In the genomic region with DNA sequence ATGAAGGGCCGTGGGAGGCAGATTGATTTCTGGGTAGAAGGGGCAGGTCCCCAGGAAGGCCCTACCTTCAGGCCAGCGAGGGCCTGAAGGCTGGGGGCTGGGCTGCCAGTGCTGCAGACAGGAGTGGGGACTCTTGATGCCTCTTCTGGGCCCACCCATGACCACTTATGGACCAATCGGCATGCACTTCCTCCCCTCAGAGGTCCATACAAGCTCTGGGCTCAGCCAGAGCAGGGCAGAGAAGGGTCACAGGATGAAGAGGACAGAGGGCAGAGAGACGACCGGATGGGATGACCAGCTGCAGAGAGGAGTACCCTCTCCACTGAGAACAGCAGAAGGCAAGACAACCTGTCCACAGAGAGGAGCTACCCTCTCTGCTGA, we compare ENCODE assay signal across 8 cellular contexts.
DNase-seq lines count a peak whose midpoint lies in the region; ATAC-seq, FAIRE-seq and TF ChIP-seq lines count a peak whose summit lies in the region.

No MANE protein-coding gene starts in this region.

- H3K9ac ChIP-seq in trophoblast cell (ENCODE audit: low read length): no peak overlapping the region

- peaks cover 3% of the 10 kb centered on the region for H3K9me3 Mint-ChIP-seq in activated naive CD8-positive, alpha-beta T cell treated with anti-CD3 and anti-CD28 coated beads, Interleukin-2, amount 10 ng/mL, durations not matched to agents 7 days and 5 days
- H3K9me3 Mint-ChIP-seq in endothelial cell (ENCODE audit: unreplicated experiment): peaks cover 4% of the 10 kb centered on the region

- no peak for DNase-seq in A549 (ENCODE audit: low read depth in 1 of 2, low spot score in 1 of 2)
- DNase-seq in activated naive CD8-positive, alpha-beta T cell treated with anti-CD3 and anti-CD28 coated beads, Interleukin-2, amount 10 ng/mL, durations not matched to agents 7 days and 5 days: peak; percentile 56
- peak; percentile 29 for DNase-seq in medulla oblongata (ENCODE audit: extremely low spot score)
- DNase-seq in NCI-H2029 (lab: John Stamatoyannopoulos, UW): no peak
- DNase-seq in trophoblast cell: no peak
- no peak for DNase-seq in endothelial cell (ENCODE audit: low spot score)

- H4K8ac ChIP-seq in trophoblast cell (ENCODE audit: low read depth, low read length): no peak overlapping the region

- H4K91ac ChIP-seq in trophoblast cell (ENCODE audit: low read depth, low read length): no peak overlapping the region

- H3K27me3 Mint-ChIP-seq in activated naive CD8-positive, alpha-beta T cell treated with anti-CD3 and anti-CD28 coated beads, Interleukin-2, amount 10 ng/mL, durations not matched to agents 7 days and 5 days: no peaks in the 10 kb centered on the region
- peaks cover 13% of the 10 kb centered on the region for H3K27me3 Mint-ChIP-seq in endothelial cell (ENCODE audit: unreplicated experiment)

- no peak for TF ChIP-seq EP300 in A549 (IDR thresholded peaks at IDR 0.05)

- H3K4me3 Mint-ChIP-seq in activated naive CD8-positive, alpha-beta T cell treated with anti-CD3 and anti-CD28 coated beads, Interleukin-2, amount 10 ng/mL, durations not matched to agents 7 days and 5 days: peak overlapping the region; percentile 86
- H3K4me3 Mint-ChIP-seq in endothelial cell (ENCODE audit: unreplicated experiment): no peak overlapping the region

- H3K4me1 ChIP-seq in A549: no peaks in the 10 kb centered on the region
- peaks cover 0 to 4% of the 10 kb centered on the region in 2 experiments for H3K4me1 ChIP-seq in trophoblast cell (ENCODE audit: control insufficient read depth in 1 of 2, insufficient read depth in 2 of 2, low read length in 2 of 2)

- no peaks in the 10 kb centered on the region for H3K36me3 ChIP-seq in trophoblast cell (ENCODE audit: control insufficient read depth in 1 of 2, insufficient read depth in 2 of 2, low read length in 2 of 2)

- no peak overlapping the region for H3K4ac ChIP-seq in trophoblast cell (ENCODE audit: low read depth, low read length)

- no peaks in the 10 kb centered on the region for H3K36me3 Mint-ChIP-seq in activated naive CD8-positive, alpha-beta T cell treated with anti-CD3 and anti-CD28 coated beads, Interleukin-2, amount 10 ng/mL, durations not matched to agents 7 days and 5 days
- H3K36me3 Mint-ChIP-seq in endothelial cell (ENCODE audit: low read depth, unreplicated experiment): peaks cover 14% of the 10 kb centered on the region

- no peak overlapping the region for H2AK5ac ChIP-seq in trophoblast cell (ENCODE audit: low read length)

- CTCF ChIA-PET in A549 (lab: Yijun Ruan, JAX): interaction anchor here (0.6 to 6.8 kb wide), 44 partner anchors 9 to 561 kb away, joined by 3 to 111 read pairs (median 4); a partner anchor contains a TSS

- no peak overlapping the region for H3K14ac ChIP-seq in trophoblast cell (ENCODE audit: low read length)

- no peaks in the 10 kb centered on the region for H3K27me3 ChIP-seq in trophoblast cell (ENCODE audit: insufficient read depth, low read length)

- no peak overlapping the region for H2BK12ac ChIP-seq in trophoblast cell (ENCODE audit: low read length)

- H3K4me3 ChIP-seq in A549 (no peak overlapping the region), trophoblast cell (ENCODE audit: low read depth, low read length) (no peak overlapping the region)

- TF ChIP-seq RAD21 in A549 (conservative IDR thresholded peaks at IDR 0.05 in 1 of 2, IDR thresholded peaks at IDR 0.05 in 1 of 2): no peak

- peaks cover 15% of the 10 kb centered on the region for H3K4me1 Mint-ChIP-seq in activated naive CD8-positive, alpha-beta T cell treated with anti-CD3 and anti-CD28 coated beads, Interleukin-2, amount 10 ng/mL, durations not matched to agents 7 days and 5 days
- peaks cover 5% of the 10 kb centered on the region for H3K4me1 Mint-ChIP-seq in endothelial cell (ENCODE audit: unreplicated experiment)

- no peak for FAIRE-seq in A549 (lab: Jason Lieb, UNC)

- ATAC-seq in A549 (peak; percentile 26 to 64; a peak in 4 of 6 replicates), GM19328 (IDR thresholded peaks at IDR 0.05; ENCODE audit: unreplicated experiment) (peak; percentile 27), HG03378 (IDR thresholded peaks at IDR 0.05; ENCODE audit: unreplicated experiment) (peak; percentile 58)
- peak; percentile 44 for ATAC-seq in activated naive CD8-positive, alpha-beta T cell treated with anti-CD3 and anti-CD28 coated beads, Interleukin-2, amount 10 ng/mL, durations not matched to agents 7 days and 5 days (ENCODE audit: low read depth)

- peak overlapping the region; percentile 29 to 46; a peak in 5 of 6 replicates for H3K27ac ChIP-seq in A549
- no peak overlapping the region for H3K27ac ChIP-seq in trophoblast cell (ENCODE audit: low read depth, low read length)

- H3K18ac ChIP-seq in trophoblast cell (ENCODE audit: low read length): no peak overlapping the region

- 67% methylated on average over 4 of the region's 5 CpGs for WGBS in A549 (ENCODE audit: missing lambda C conversion rate)
- WGBS in trophoblast cell (ENCODE audit: extremely low coverage, insufficient coverage, insufficient read length): no CpG with 5 or more reads among the region's 5 CpGs

- peak overlapping the region; percentile 94 for H3K27ac Mint-ChIP-seq in activated naive CD8-positive, alpha-beta T cell treated with anti-CD3 and anti-CD28 coated beads, Interleukin-2, amount 10 ng/mL, durations not matched to agents 7 days and 5 days
- H3K27ac Mint-ChIP-seq in endothelial cell (ENCODE audit: unreplicated experiment): no peak overlapping the region

- no peak overlapping the region for H2BK5ac ChIP-seq in trophoblast cell (ENCODE audit: low read depth, low read length, poor library complexity)

- no peak for TF ChIP-seq CTCF in A549 (IDR thresholded peaks at IDR 0.05)
- TF ChIP-seq CTCF in endothelial cell (IDR thresholded peaks at IDR 0.05; ENCODE audit: unreplicated experiment): no peak

- H2AFZ ChIP-seq in trophoblast cell (ENCODE audit: insufficient read depth, low read length, poor library complexity): no peak overlapping the region

- no peak overlapping the region for H2BK120ac ChIP-seq in trophoblast cell (ENCODE audit: insufficient read depth, low read length, poor library complexity)

- H3K9me3 ChIP-seq in A549: peaks cover 33% of the 10 kb centered on the region
- peaks cover 16% of the 10 kb centered on the region for H3K9me3 ChIP-seq in trophoblast cell (ENCODE audit: insufficient read depth, low read depth, low read length)

- no peak overlapping the region for H3K23ac ChIP-seq in trophoblast cell (ENCODE audit: low read length)

- TF ChIP-seq POLR2A in A549 (IDR thresholded peaks at IDR 0.05; ENCODE audit: low read length): no peak

- POLR2A ChIA-PET in A549 (lab: Yijun Ruan, JAX): no interaction called here
- POLR2A ChIA-PET in activated naive CD8-positive, alpha-beta T cell treated with anti-CD3 and anti-CD28 coated beads, Interleukin-2, amount 10 ng/mL, durations not matched to agents 7 days and 5 days (lab: Charles Lee): interaction anchor here (1.0 to 2.0 kb wide), 6 partner anchors 104 to 279 kb away, joined by 3 to 10 read pairs (median 4); a partner anchor contains a TSS

- H3K79me1 ChIP-seq in trophoblast cell (ENCODE audit: low read length): no peaks in the 10 kb centered on the region

- H3K79me2 ChIP-seq in trophoblast cell (ENCODE audit: control insufficient read depth, insufficient read depth, low read length, poor library complexity): no peaks in the 10 kb centered on the region

- no peak overlapping the region for H4K12ac ChIP-seq in trophoblast cell (ENCODE audit: low read depth, low read length)

- H3K4me2 ChIP-seq in A549: peak overlapping the region; percentile 71
- no peak overlapping the region for H3K4me2 ChIP-seq in trophoblast cell (ENCODE audit: low read length)

TF ChIP-seq in A549, 52 proteins besides CTCF, POLR2A, EP300 and RAD21 (continues in another document):
- TF ChIP-seq GATA3 (IDR thresholded peaks at IDR 0.05; ENCODE audit: borderline replicate concordance): no peak
- no peak for TF ChIP-seq BHLHE40 (IDR thresholded peaks at IDR 0.05; ENCODE audit: low read depth, low read length)
- TF ChIP-seq, protein P1, sequence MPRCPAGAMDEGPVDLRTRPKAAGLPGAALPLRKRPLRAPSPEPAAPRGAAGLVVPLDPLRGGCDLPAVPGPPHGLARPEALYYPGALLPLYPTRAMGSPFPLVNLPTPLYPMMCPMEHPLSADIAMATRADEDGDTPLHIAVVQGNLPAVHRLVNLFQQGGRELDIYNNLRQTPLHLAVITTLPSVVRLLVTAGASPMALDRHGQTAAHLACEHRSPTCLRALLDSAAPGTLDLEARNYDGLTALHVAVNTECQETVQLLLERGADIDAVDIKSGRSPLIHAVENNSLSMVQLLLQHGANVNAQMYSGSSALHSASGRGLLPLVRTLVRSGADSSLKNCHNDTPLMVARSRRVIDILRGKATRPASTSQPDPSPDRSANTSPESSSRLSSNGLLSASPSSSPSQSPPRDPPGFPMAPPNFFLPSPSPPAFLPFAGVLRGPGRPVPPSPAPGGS (IDR thresholded peaks at IDR 0.05): no peak
- TF ChIP-seq, protein P2, sequence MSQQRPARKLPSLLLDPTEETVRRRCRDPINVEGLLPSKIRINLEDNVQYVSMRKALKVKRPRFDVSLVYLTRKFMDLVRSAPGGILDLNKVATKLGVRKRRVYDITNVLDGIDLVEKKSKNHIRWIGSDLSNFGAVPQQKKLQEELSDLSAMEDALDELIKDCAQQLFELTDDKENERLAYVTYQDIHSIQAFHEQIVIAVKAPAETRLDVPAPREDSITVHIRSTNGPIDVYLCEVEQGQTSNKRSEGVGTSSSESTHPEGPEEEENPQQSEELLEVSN (IDR thresholded peaks at IDR 0.05; ENCODE audit: borderline replicate concordance, low read depth): no peak
- no peak for TF ChIP-seq SMC3 (IDR thresholded peaks at IDR 0.05)
- no peak for TF ChIP-seq RNF2 (IDR thresholded peaks at IDR 0.05; ENCODE audit: borderline replicate concordance, low read depth)
- no peak for TF ChIP-seq KDM1A (IDR thresholded peaks at IDR 0.05; ENCODE audit: low read depth)
- no peak for TF ChIP-seq CBX2 (IDR thresholded peaks at IDR 0.05; ENCODE audit: borderline replicate concordance, low read depth)
- no peak for TF ChIP-seq CEBPB (IDR thresholded peaks at IDR 0.05)
- TF ChIP-seq, protein P3, sequence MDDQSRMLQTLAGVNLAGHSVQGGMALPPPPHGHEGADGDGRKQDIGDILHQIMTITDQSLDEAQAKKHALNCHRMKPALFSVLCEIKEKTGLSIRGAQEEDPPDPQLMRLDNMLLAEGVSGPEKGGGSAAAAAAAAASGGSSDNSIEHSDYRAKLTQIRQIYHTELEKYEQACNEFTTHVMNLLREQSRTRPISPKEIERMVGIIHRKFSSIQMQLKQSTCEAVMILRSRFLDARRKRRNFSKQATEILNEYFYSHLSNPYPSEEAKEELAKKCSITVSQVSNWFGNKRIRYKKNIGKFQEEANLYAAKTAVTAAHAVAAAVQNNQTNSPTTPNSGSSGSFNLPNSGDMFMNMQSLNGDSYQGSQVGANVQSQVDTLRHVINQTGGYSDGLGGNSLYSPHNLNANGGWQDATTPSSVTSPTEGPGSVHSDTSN (IDR thresholded peaks at IDR 0.05): no peak
- no peak for TF ChIP-seq EHF (CRISPR knock-in tag; IDR thresholded peaks at IDR 0.05)
- no peak for TF ChIP-seq MYC (IDR thresholded peaks at IDR 0.05; ENCODE audit: borderline replicate concordance, low read length)
- no peak for TF ChIP-seq FOSB (CRISPR knock-in tag; IDR thresholded peaks at IDR 0.05)
- TF ChIP-seq JUNB (IDR thresholded peaks at IDR 0.05): no peak
- TF ChIP-seq ZSCAN20 (CRISPR knock-in tag; IDR thresholded peaks at IDR 0.05): no peak

Comparison
In these comparisons a context has a peak if more than half of its experiments do, and no peak if none do; other contexts are left out.
1. DNase-seq: peak in activated naive CD8-positive, alpha-beta T cell treated with anti-CD3 and anti-CD28 coated beads, Interleukin-2, amount 10 ng/mL, durations not matched to agents 7 days and 5 days (single experiment) and medulla oblongata (single experiment); none in A549 (0 of 2), NCI-H2029 (single experiment), trophoblast cell (0 of 2) and endothelial cell (single experiment).
2. Peak in every context shown above with its lines, with median percentiles within 50 percentile points of each other: ATAC-seq.